ENCODE assay signal across 1 cellular context in genomic region chr4:152536545-152537182, GRCh38.
TF ChIP-seq lines count a peak whose summit lies in the region.

No MANE protein-coding gene starts in this region.

TF ChIP-seq in HepG2, 621 proteins besides CTCF, POLR2A, EP300 and RAD21 (continued from another document and continues in another):
- TF ChIP-seq ZNF644 (CRISPR knock-in tag; IDR thresholded peaks at IDR 0.05; ENCODE audit: low read depth) (no peak), FOXO1 (CRISPR knock-in tag; IDR thresholded peaks at IDR 0.05) (no peak), ZNF652 (CRISPR knock-in tag; IDR thresholded peaks at IDR 0.05; ENCODE audit: borderline replicate concordance, low read depth) (no peak), ZNF556 (CRISPR knock-in tag; IDR thresholded peaks at IDR 0.05; ENCODE audit: borderline replicate concordance) (no peak), ZBTB42 (CRISPR knock-in tag; IDR thresholded peaks at IDR 0.05) (peak; percentile 62; the same call in 1 of the 2 replicates), MZF1 (CRISPR knock-in tag; IDR thresholded peaks at IDR 0.05; ENCODE audit: borderline replicate concordance) (0 out of 2 replicates have a peak, but pooled peaks have one; percentile 44), PITX1 (CRISPR knock-in tag; IDR thresholded peaks at IDR 0.05) (no peak), DBP (CRISPR knock-in tag; IDR thresholded peaks at IDR 0.05; ENCODE audit: not compliant biosample characterization) (no peak), MBD4 (IDR thresholded peaks at IDR 0.05; ENCODE audit: borderline replicate concordance, low read length) (no peak), ZFYVE20 (CRISPR knock-in tag; IDR thresholded peaks at IDR 0.05; ENCODE audit: borderline replicate concordance, low read depth) (no peak), RFXAP (CRISPR knock-in tag; IDR thresholded peaks at IDR 0.05; ENCODE audit: borderline replicate concordance) (no peak), PHF5A (CRISPR knock-in tag; IDR thresholded peaks at IDR 0.05; ENCODE audit: low read depth, unreplicated experiment) (no peak), ZNF766 (CRISPR knock-in tag; IDR thresholded peaks at IDR 0.05; ENCODE audit: borderline replicate concordance) (no peak; the same call in 1 of the 2 replicates), ZKSCAN1 (IDR thresholded peaks at IDR 0.05; ENCODE audit: low read length) (no peak), ARID5B (CRISPR knock-in tag; IDR thresholded peaks at IDR 0.05) (no peak), SRSF4 (IDR thresholded peaks at IDR 0.05; ENCODE audit: low read depth, low read length, poor library complexity, severe bottlenecking) (no peak), NAIF1 (CRISPR knock-in tag; IDR thresholded peaks at IDR 0.05; ENCODE audit: borderline replicate concordance) (no peak), NKX3-1 (CRISPR knock-in tag; IDR thresholded peaks at IDR 0.05) (no peak), HNRNPL (IDR thresholded peaks at IDR 0.05; ENCODE audit: low read depth, low read length) (no peak), IRF2 (CRISPR knock-in tag; IDR thresholded peaks at IDR 0.05) (no peak), EHMT2 (IDR thresholded peaks at IDR 0.05; ENCODE audit: borderline replicate concordance, low read depth, low read length) (no peak), NR2F2 (IDR thresholded peaks at IDR 0.05; ENCODE audit: borderline replicate concordance, low read depth) (no peak), SP1 (IDR thresholded peaks at IDR 0.05) (no peak), SP1 (CRISPR knock-in tag; IDR thresholded peaks at IDR 0.05) (no peak), SNRNP70 (IDR thresholded peaks at IDR 0.05; ENCODE audit: low read depth, low read length) (no peak), ZNF746 (CRISPR knock-in tag; IDR thresholded peaks at IDR 0.05) (no peak), ZNF749 (CRISPR knock-in tag; IDR thresholded peaks at IDR 0.05; ENCODE audit: borderline replicate concordance) (no peak), MIER2 (CRISPR knock-in tag; IDR thresholded peaks at IDR 0.05) (no peak), ZNF484 (CRISPR knock-in tag; IDR thresholded peaks at IDR 0.05; ENCODE audit: borderline replicate concordance, low read depth) (no peak), ZFP36L2 (CRISPR knock-in tag; IDR thresholded peaks at IDR 0.05) (no peak), HOXD1 (CRISPR knock-in tag; IDR thresholded peaks at IDR 0.05) (no peak), RNF2 (conservative IDR thresholded peaks at IDR 0.05; ENCODE audit: low read depth) (0 out of 2 replicates have a peak, but pooled peaks have one; percentile 28), ZNF761 (CRISPR knock-in tag; conservative IDR thresholded peaks at IDR 0.05) (no peak), MBNL3 (CRISPR knock-in tag; conservative IDR thresholded peaks at IDR 0.05) (no peak), HNRNPLL (IDR thresholded peaks at IDR 0.05; ENCODE audit: low read depth, low read length, poor library complexity, severe bottlenecking) (no peak), KDM2A (CRISPR knock-in tag; IDR thresholded peaks at IDR 0.05; ENCODE audit: borderline replicate concordance, low read depth) (no peak), PHF8 (CRISPR knock-in tag; IDR thresholded peaks at IDR 0.05) (no peak; the same call in 1 of the 2 replicates), CREB3 (CRISPR knock-in tag; IDR thresholded peaks at IDR 0.05) (no peak), ZNF747 (CRISPR knock-in tag; IDR thresholded peaks at IDR 0.05; ENCODE audit: borderline replicate concordance) (peak; percentile 48; the same call in 1 of the 2 replicates), ZFP37 (CRISPR knock-in tag; IDR thresholded peaks at IDR 0.05; ENCODE audit: borderline replicate concordance) (no peak), GLI4 (CRISPR knock-in tag; IDR thresholded peaks at IDR 0.05; ENCODE audit: borderline replicate concordance) (no peak), ZNF616 (CRISPR knock-in tag; IDR thresholded peaks at IDR 0.05; ENCODE audit: low read depth) (no peak; the same call in 1 of the 2 replicates), ZNF510 (CRISPR knock-in tag; IDR thresholded peaks at IDR 0.05; ENCODE audit: low read depth) (no peak), ZNF224 (CRISPR knock-in tag; IDR thresholded peaks at IDR 0.05) (no peak)
- TF ChIP-seq, protein P1, sequence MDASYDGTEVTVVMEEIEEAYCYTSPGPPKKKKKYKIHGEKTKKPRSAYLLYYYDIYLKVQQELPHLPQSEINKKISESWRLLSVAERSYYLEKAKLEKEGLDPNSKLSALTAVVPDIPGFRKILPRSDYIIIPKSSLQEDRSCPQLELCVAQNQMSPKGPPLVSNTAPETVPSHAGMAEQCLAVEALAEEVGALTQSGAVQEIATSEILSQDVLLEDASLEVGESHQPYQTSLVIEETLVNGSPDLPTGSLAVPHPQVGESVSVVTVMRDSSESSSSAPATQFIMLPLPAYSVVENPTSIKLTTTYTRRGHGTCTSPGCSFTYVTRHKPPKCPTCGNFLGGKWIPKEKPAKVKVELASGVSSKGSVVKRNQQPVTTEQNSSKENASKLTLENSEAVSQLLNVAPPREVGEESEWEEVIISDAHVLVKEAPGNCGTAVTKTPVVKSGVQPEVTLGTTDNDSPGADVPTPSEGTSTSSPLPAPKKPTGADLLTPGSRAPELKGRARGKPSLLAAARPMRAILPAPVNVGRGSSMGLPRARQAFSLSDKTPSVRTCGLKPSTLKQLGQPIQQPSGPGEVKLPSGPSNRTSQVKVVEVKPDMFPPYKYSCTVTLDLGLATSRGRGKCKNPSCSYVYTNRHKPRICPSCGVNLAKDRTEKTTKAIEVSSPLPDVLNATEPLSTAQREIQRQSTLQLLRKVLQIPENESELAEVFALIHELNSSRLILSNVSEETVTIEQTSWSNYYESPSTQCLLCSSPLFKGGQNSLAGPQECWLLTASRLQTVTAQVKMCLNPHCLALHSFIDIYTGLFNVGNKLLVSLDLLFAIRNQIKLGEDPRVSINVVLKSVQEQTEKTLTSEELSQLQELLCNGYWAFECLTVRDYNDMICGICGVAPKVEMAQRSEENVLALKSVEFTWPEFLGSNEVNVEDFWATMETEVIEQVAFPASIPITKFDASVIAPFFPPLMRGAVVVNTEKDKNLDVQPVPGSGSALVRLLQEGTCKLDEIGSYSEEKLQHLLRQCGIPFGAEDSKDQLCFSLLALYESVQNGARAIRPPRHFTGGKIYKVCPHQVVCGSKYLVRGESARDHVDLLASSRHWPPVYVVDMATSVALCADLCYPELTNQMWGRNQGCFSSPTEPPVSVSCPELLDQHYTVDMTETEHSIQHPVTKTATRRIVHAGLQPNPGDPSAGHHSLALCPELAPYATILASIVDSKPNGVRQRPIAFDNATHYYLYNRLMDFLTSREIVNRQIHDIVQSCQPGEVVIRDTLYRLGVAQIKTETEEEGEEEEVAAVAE (CRISPR knock-in tag; IDR thresholded peaks at IDR 0.05; ENCODE audit: borderline replicate concordance): no peak
- TF ChIP-seq, protein P2, sequence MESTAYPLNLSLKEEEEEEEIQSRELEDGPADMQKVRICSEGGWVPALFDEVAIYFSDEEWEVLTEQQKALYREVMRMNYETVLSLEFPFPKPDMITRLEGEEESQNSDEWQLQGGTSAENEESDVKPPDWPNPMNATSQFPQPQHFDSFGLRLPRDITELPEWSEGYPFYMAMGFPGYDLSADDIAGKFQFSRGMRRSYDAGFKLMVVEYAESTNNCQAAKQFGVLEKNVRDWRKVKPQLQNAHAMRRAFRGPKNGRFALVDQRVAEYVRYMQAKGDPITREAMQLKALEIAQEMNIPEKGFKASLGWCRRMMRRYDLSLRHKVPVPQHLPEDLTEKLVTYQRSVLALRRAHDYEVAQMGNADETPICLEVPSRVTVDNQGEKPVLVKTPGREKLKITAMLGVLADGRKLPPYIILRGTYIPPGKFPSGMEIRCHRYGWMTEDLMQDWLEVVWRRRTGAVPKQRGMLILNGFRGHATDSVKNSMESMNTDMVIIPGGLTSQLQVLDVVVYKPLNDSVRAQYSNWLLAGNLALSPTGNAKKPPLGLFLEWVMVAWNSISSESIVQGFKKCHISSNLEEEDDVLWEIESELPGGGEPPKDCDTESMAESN (CRISPR knock-in tag; conservative IDR thresholded peaks at IDR 0.05): 0 out of 2 replicates have a peak, but pooled peaks have one; percentile 23
- TF ChIP-seq, protein P3, sequence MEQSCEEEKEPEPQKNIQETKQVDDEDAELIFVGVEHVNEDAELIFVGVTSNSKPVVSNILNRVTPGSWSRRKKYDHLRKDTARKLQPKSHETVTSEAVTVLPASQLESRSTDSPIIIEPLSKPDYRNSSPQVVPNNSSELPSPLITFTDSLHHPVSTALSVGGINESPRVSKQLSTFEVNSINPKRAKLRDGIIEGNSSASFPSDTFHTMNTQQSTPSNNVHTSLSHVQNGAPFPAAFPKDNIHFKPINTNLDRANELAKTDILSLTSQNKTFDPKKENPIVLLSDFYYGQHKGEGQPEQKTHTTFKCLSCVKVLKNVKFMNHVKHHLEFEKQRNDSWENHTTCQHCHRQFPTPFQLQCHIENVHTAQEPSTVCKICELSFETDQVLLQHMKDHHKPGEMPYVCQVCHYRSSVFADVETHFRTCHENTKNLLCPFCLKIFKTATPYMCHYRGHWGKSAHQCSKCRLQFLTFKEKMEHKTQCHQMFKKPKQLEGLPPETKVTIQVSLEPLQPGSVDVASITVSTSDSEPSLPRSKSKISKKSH (CRISPR knock-in tag; IDR thresholded peaks at IDR 0.05; ENCODE audit: borderline replicate concordance): no peak
- TF ChIP-seq, protein P4, sequence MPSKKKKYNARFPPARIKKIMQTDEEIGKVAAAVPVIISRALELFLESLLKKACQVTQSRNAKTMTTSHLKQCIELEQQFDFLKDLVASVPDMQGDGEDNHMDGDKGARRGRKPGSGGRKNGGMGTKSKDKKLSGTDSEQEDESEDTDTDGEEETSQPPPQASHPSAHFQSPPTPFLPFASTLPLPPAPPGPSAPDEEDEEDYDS (CRISPR knock-in tag; IDR thresholded peaks at IDR 0.05): no peak
- TF ChIP-seq, protein P5, sequence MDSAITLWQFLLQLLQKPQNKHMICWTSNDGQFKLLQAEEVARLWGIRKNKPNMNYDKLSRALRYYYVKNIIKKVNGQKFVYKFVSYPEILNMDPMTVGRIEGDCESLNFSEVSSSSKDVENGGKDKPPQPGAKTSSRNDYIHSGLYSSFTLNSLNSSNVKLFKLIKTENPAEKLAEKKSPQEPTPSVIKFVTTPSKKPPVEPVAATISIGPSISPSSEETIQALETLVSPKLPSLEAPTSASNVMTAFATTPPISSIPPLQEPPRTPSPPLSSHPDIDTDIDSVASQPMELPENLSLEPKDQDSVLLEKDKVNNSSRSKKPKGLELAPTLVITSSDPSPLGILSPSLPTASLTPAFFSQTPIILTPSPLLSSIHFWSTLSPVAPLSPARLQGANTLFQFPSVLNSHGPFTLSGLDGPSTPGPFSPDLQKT (CRISPR knock-in tag; IDR thresholded peaks at IDR 0.05; ENCODE audit: borderline replicate concordance): no peak
- TF ChIP-seq, protein P6, sequence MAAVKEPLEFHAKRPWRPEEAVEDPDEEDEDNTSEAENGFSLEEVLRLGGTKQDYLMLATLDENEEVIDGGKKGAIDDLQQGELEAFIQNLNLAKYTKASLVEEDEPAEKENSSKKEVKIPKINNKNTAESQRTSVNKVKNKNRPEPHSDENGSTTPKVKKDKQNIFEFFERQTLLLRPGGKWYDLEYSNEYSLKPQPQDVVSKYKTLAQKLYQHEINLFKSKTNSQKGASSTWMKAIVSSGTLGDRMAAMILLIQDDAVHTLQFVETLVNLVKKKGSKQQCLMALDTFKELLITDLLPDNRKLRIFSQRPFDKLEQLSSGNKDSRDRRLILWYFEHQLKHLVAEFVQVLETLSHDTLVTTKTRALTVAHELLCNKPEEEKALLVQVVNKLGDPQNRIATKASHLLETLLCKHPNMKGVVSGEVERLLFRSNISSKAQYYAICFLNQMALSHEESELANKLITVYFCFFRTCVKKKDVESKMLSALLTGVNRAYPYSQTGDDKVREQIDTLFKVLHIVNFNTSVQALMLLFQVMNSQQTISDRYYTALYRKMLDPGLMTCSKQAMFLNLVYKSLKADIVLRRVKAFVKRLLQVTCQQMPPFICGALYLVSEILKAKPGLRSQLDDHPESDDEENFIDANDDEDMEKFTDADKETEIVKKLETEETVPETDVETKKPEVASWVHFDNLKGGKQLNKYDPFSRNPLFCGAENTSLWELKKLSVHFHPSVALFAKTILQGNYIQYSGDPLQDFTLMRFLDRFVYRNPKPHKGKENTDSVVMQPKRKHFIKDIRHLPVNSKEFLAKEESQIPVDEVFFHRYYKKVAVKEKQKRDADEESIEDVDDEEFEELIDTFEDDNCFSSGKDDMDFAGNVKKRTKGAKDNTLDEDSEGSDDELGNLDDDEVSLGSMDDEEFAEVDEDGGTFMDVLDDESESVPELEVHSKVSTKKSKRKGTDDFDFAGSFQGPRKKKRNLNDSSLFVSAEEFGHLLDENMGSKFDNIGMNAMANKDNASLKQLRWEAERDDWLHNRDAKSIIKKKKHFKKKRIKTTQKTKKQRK (IDR thresholded peaks at IDR 0.05; ENCODE audit: low read length): no peak
